10 cellular contexts compared by ENCODE assay signal in the genomic region with DNA sequence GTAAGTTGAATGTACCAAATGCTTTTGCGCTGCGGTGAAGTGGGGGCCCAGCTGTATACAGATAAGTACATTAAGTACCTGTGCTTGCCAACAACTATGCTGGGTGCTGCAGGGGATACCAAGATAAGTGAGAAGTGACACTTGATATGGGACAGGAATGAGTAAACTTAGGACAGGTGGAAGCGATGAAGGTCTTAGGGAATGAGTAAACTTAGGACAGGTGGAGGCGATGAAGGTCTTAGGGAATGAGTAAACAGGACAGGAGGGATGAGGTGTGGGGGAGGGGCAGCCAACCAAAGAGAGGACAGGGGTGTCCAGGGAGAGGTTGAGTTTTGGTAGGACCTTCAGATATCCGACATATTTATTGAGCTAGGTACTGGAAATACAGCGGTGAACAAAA. TPM values are rescaled to one million over a fixed set of nuclear protein-coding genes. Genes with fewer than 3 reads are reported as not detected.
DNase-seq lines count a peak whose midpoint lies in the region; ATAC-seq, FAIRE-seq and TF ChIP-seq lines count a peak whose summit lies in the region.
"Had no signal": no experiment of that assay in that cellular context is flagged by ENCODE, and none has a peak within 500 bp of the region (broad histone marks: within the 10 kb centered on the region; RNA-seq: fewer than 3 reads in every experiment).

No MANE protein-coding gene starts in this region.

- H3K4me1 ChIP-seq in HEK293 (ENCODE audit: control insufficient read depth, insufficient read depth, low read length) (no peaks in the 10 kb centered on the region; the same call in 1 of the 2 replicates), K562 (replicated peaks in 1 of 2; ENCODE audit: control insufficient read depth in 2 of 2, insufficient read depth in 2 of 2, low read length in 2 of 2) (peaks cover 25 to 32% of the 10 kb centered on the region in 2 experiments), mucosa of rectum (ENCODE audit: control insufficient read depth in 2 of 2, insufficient read depth in 2 of 2, low read length in 2 of 2) (peaks cover 11 to 12% of the 10 kb centered on the region in 2 donors)

- DNase-seq in AG04450 (ENCODE audit: low read depth, low spot score): no peak
- peak in 2 of 4 experiments; percentile 37 to 43 for DNase-seq in K562 (ENCODE audit: extremely low read depth in 1 of 4, low spot score in 3 of 4)
- no peak for DNase-seq in WERI-Rb-1
- DNase-seq in posterior vena cava (ENCODE audit: low spot score): no peak
- DNase-seq in NCI-H1436 treated with DMSO at 0.1 percent for 48 hours (lab: John Stamatoyannopoulos, UW): no peak
- DNase-seq: activated CD4-positive, CD25-positive, alpha-beta regulatory T cell had no signal

- H3K36me3 ChIP-seq in HEK293 (ENCODE audit: control insufficient read depth in 2 of 2, insufficient read depth in 1 of 2, low read length in 2 of 2) (peaks cover 15 to 41% of the 10 kb centered on the region in 2 experiments), K562 (ENCODE audit: control insufficient read depth, insufficient read depth, low read length) (peaks cover 62% of the 10 kb centered on the region), mucosa of rectum (ENCODE audit: control insufficient read depth in 2 of 2, insufficient read depth in 2 of 2, low read length in 2 of 2) (peaks cover 6 to 15% of the 10 kb centered on the region in 2 donors), WERI-Rb-1 (peaks cover 39% of the 10 kb centered on the region)

- peaks cover 97% of the 10 kb centered on the region for H3K79me2 ChIP-seq in K562 (ENCODE audit: control insufficient read depth, insufficient read depth, low read length)

- H3K4me2 ChIP-seq in K562 (ENCODE audit: insufficient read depth, low read length): peak overlapping the region; percentile 99

- peak; percentile 52; the same call in 1 of the 2 replicates for TF ChIP-seq POLR2A in K562 (conservative IDR thresholded peaks at IDR 0.05)

- H3K27me3 ChIP-seq in AG04450 (ENCODE audit: control insufficient read depth, insufficient read depth, low read length): no peaks in the 10 kb centered on the region
- no peaks in the 10 kb centered on the region for H3K27me3 ChIP-seq in K562 (ENCODE audit: control insufficient read depth in 2 of 2, insufficient read depth in 2 of 2, low read length in 2 of 2)
- no peaks in the 10 kb centered on the region for H3K27me3 ChIP-seq in mucosa of rectum (ENCODE audit: control insufficient read depth in 2 of 2, insufficient read depth in 2 of 2, low read length in 2 of 2)
- no peaks in the 10 kb centered on the region for H3K27me3 ChIP-seq in WERI-Rb-1 (ENCODE audit: insufficient read depth, low read depth, severe bottlenecking)

- CTCF ChIA-PET in AG04450 (lab: Charles Lee) (no interaction called here), HEK293 (lab: Yijun Ruan, JAX) (interaction anchor here (1.2 to 1.3 kb wide), 3 partner anchors 14 to 82 kb away, joined by 3 to 4 read pairs (median 3); no protein-coding TSS in a partner anchor), K562 (lab: Yijun Ruan, JAX; ENCODE audit: low intra/inter-chr PET ratio) (interaction anchor here (1.1 kb wide), 1 partner anchor 214 kb away, joined by 3 read pairs; no protein-coding TSS in a partner anchor)

- peak; percentile 19 for FAIRE-seq in K562 (lab: Jason Lieb, UNC)
- FAIRE-seq: frontal cortex had no signal

- ATAC-seq in K562: no peak
- no peak for ATAC-seq in GM21526 (IDR thresholded peaks at IDR 0.05; ENCODE audit: low FRiP score, unreplicated experiment)

- POLR2A ChIA-PET in AG04450 (lab: Yijun Ruan, JAX): no interaction called here
- POLR2A ChIA-PET in HEK293 (lab: Yijun Ruan, JAX): no interaction called here
- POLR2A ChIA-PET in K562 (lab: Yijun Ruan, JAX): interaction anchor here (0.6 to 2.4 kb wide), 7 partner anchors 7 to 1469 kb away, joined by 4 to 30 read pairs (median 9); no protein-coding TSS in a partner anchor

- BruUV-seq in K562 (replicated peaks; lab: Mats Ljungman, UMichigan): no TSS peak

- no peak for TF ChIP-seq CTCF in AG04450 (IDR thresholded peaks at IDR 0.05; ENCODE audit: low read depth, low read length)
- no peak for TF ChIP-seq CTCF in HEK293 (tag by site-specific recombination; IDR thresholded peaks at IDR 0.05)
- no peak for TF ChIP-seq CTCF in K562 (IDR thresholded peaks at IDR 0.05 in 2 of 3, conservative IDR thresholded peaks at IDR 0.05 in 1 of 3; ENCODE audit: insufficient read depth in 2 of 3, low read depth in 1 of 3, low read length in 3 of 3)
- TF ChIP-seq CTCF in WERI-Rb-1 (IDR thresholded peaks at IDR 0.05; ENCODE audit: low read depth, low read length): no peak

- H3K27ac ChIP-seq in AG04450 (ENCODE audit: low read depth, low read length): peak overlapping the region; percentile 98
- no peak overlapping the region for H3K27ac ChIP-seq in HEK293 (ENCODE audit: extremely low read depth, low read depth, low read length)
- H3K27ac ChIP-seq in K562 (ENCODE audit: extremely low read depth, low read depth, low read length): peak overlapping the region; percentile 93
- no peak overlapping the region for H3K27ac ChIP-seq in mucosa of rectum (ENCODE audit: low read depth in 2 of 2, low read length in 2 of 2)
- H3K27ac ChIP-seq in WERI-Rb-1: no peak overlapping the region; the same call in 1 of the 2 replicates

- peak overlapping the region; percentile 96 to 98 for H3K9ac ChIP-seq in K562 (ENCODE audit: insufficient read depth in 1 of 2, low read depth in 2 of 2, low read length in 2 of 2)
- H3K9ac ChIP-seq in mucosa of rectum (ENCODE audit: low read depth in 1 of 2, low read length in 2 of 2): peak overlapping the region in 1 of 2 donors; percentile 96

- in situ Hi-C loops in K562 (cut with MboI): no loop called here

- intact Hi-C loops in K562 (cut with micrococcal nuclease): no loop called here
- intact Hi-C loops in posterior vena cava (cut with DNase I): no loop called here

- TF ChIP-seq RAD21 in K562 (CRISPR knock-in tag; conservative IDR thresholded peaks at IDR 0.05 in 1 of 2, IDR thresholded peaks at IDR 0.05 in 1 of 2): no peak

- WGBS in K562 (ENCODE audit: insufficient coverage, low coverage, missing lambda C conversion rate): 39% methylated on average over 6 of the region's 6 CpGs

- no peak for TF ChIP-seq EP300 in K562 (IDR thresholded peaks at IDR 0.05; ENCODE audit: low read length)

- H3K9me1 ChIP-seq in K562 (ENCODE audit: control insufficient read depth, insufficient read depth, low read length): peaks cover 6% of the 10 kb centered on the region

- H3K4me3 ChIP-seq in AG04450 (ENCODE audit: low read depth, low read length) (peak overlapping the region; percentile 100), HEK293 (ENCODE audit: low read depth, low read length) (peak overlapping the region; percentile 72), K562 (peak overlapping the region; percentile 87), mucosa of rectum (ENCODE audit: low read length in 2 of 2) (peak overlapping the region; percentile 36 to 100), WERI-Rb-1 (ENCODE audit: low read depth, low read length) (no peak overlapping the region; the same call in 1 of the 2 replicates)

- H4K20me1 ChIP-seq in K562 (replicated peaks; ENCODE audit: control insufficient read depth, insufficient read depth, low read length): peaks cover 47% of the 10 kb centered on the region

- H2AFZ ChIP-seq in K562 (ENCODE audit: low read depth, low read length): no peak overlapping the region

- no peaks in the 10 kb centered on the region; the same call in 1 of the 2 replicates for H3K9me3 ChIP-seq in AG04450 (ENCODE audit: control insufficient read depth, insufficient read depth, low read length)
- no peaks in the 10 kb centered on the region for H3K9me3 ChIP-seq in HEK293 (ENCODE audit: control insufficient read depth, insufficient read depth, low read depth, low read length)
- no peaks in the 10 kb centered on the region for H3K9me3 ChIP-seq in K562 (replicated peaks; ENCODE audit: control insufficient read depth, insufficient read depth, low read depth, low read length)
- H3K9me3 ChIP-seq in mucosa of rectum (ENCODE audit: control insufficient read depth in 2 of 2, low read length in 2 of 2): no peaks in the 10 kb centered on the region
- H3K9me3 ChIP-seq in WERI-Rb-1 (ENCODE audit: severe bottlenecking): no peaks in the 10 kb centered on the region

RNA-seq across cellular contexts. Expression of gene MDH2, which starts 1.4 kb away (rescaled TPM):
- polyA plus RNA-seq in AG04450 (2011; rRNA removed): 116 and 160 TPM in 2 replicates
- polyA minus RNA-seq in AG04450 (2011; rRNA and poly(A)+ RNA removed): 240 and 313 TPM in 2 replicates
- 150 and 286 TPM in 2 replicates for total RNA-seq in K562 (2011; cell fraction: chromatin; rRNA removed; ENCODE audit: low replicate concordance)
- total RNA-seq in K562 (2011; cell fraction: nucleolus; rRNA removed): 194 and 214 TPM in 2 replicates
- 176 and 210 TPM in 2 replicates for total RNA-seq in K562 (2011; cell fraction: nucleoplasm; rRNA removed)
- total RNA-seq in K562 (2014; rRNA removed): 300 and 442 TPM in 2 replicates
- total RNA-seq in K562 (2014; rRNA removed; fragmentation: Illumina TruSeq; extraction: Trizol): 153 and 164 TPM in 2 replicates
- 216 and 230 TPM in 2 replicates for total RNA-seq in K562 (2015; rRNA removed; fragmentation: Illumina TruSeq; extraction: Trizol)
- total RNA-seq in K562 (2021): 671 and 701 TPM in 2 replicates
- polyA plus RNA-seq in K562 (2011; rRNA removed): 106 and 358 TPM in 2 replicates
- 156 and 243 TPM in 2 replicates for polyA plus RNA-seq in K562 (2011; cell fraction: cytosol; rRNA removed)
- 190 and 250 TPM in 2 replicates for polyA plus RNA-seq in K562 (2011; cell fraction: nucleus; rRNA removed)
- 435 and 724 TPM in 2 replicates for polyA plus RNA-seq in K562 (2012)
- polyA plus RNA-seq in K562 (2014; fragmentation: Illumina TruSeq; extraction: Trizol): 509 and 570 TPM in 2 replicates
- polyA plus RNA-seq in K562 (2014; fragmentation: Nextera tagmentation; extraction: Ambion mirVana): 100 to 1,000 TPM; 242 to 411 TPM
- 211 and 216 TPM in 2 replicates for polyA plus RNA-seq in K562 (2014; rRNA removed)
- 101 and 153 TPM in 2 replicates for polyA minus RNA-seq in K562 (2011; rRNA and poly(A)+ RNA removed)
- 389 and 497 TPM in 2 replicates for polyA minus RNA-seq in K562 (2011; cell fraction: cytosol; rRNA and poly(A)+ RNA removed)
- polyA minus RNA-seq in K562 (2011; cell fraction: nucleus; rRNA and poly(A)+ RNA removed): 67.3 and 93.9 TPM in 2 replicates
- total RNA-seq in posterior vena cava: 10 to 100 TPM; 94.5 to 94.9 TPM

RNA-seq across cellular contexts. Expression of gene STYXL1, which starts 1.5 kb away (rescaled TPM):
- polyA plus RNA-seq in AG04450 (2011; rRNA removed): 67.5 and 77.0 TPM in 2 replicates
- polyA minus RNA-seq in AG04450 (2011; rRNA and poly(A)+ RNA removed): 34.9 and 36.6 TPM in 2 replicates
- total RNA-seq in K562 (2011; cell fraction: chromatin; rRNA removed; ENCODE audit: low replicate concordance): 44.2 and 67.1 TPM in 2 replicates
- 24.7 and 30.0 TPM in 2 replicates for total RNA-seq in K562 (2011; cell fraction: nucleolus; rRNA removed)
- 32.7 and 33.7 TPM in 2 replicates for total RNA-seq in K562 (2011; cell fraction: nucleoplasm; rRNA removed)
- total RNA-seq in K562 (2014; rRNA removed): 43.2 and 60.0 TPM in 2 replicates
- 57.2 and 59.2 TPM in 2 replicates for total RNA-seq in K562 (2014; rRNA removed; fragmentation: Illumina TruSeq; extraction: Trizol)
- 44.8 and 54.9 TPM in 2 replicates for total RNA-seq in K562 (2015; rRNA removed; fragmentation: Illumina TruSeq; extraction: Trizol)
- total RNA-seq in K562 (2021): 44.3 and 50.0 TPM in 2 replicates
- 56.6 and 97.2 TPM in 2 replicates for polyA plus RNA-seq in K562 (2011; rRNA removed)
- 86.0 and 101 TPM in 2 replicates for polyA plus RNA-seq in K562 (2011; cell fraction: cytosol; rRNA removed)
- polyA plus RNA-seq in K562 (2011; cell fraction: nucleus; rRNA removed): 42.8 and 52.4 TPM in 2 replicates
- polyA plus RNA-seq in K562 (2012): 57.5 and 77.9 TPM in 2 replicates
- polyA plus RNA-seq in K562 (2014; fragmentation: Illumina TruSeq; extraction: Trizol): 72.2 and 82.7 TPM in 2 replicates
- polyA plus RNA-seq in K562 (2014; fragmentation: Nextera tagmentation; extraction: Ambion mirVana): 10 to 100 TPM; 36.5 to 49.7 TPM
- polyA plus RNA-seq in K562 (2014; rRNA removed): 49.9 and 67.4 TPM in 2 replicates
- polyA minus RNA-seq in K562 (2011; rRNA and poly(A)+ RNA removed): 34.7 and 51.8 TPM in 2 replicates
- 15.0 and 17.0 TPM in 2 replicates for polyA minus RNA-seq in K562 (2011; cell fraction: cytosol; rRNA and poly(A)+ RNA removed)
- polyA minus RNA-seq in K562 (2011; cell fraction: nucleus; rRNA and poly(A)+ RNA removed): 10.6 and 12.0 TPM in 2 replicates
- total RNA-seq in posterior vena cava: 10 to 100 TPM in 1 of 2 donors, 1 to 10 TPM in 1; 4.8 to 22.6 TPM

RNA-seq across cellular contexts. Expression of gene TMEM120A, which starts 54.9 kb away (rescaled TPM):
- polyA plus RNA-seq in AG04450 (2011; rRNA removed) (46.3 and 59.1 TPM in 2 replicates), K562 (2011; rRNA removed) (90.2 and 90.5 TPM in 2 replicates), K562 (2014; fragmentation: Illumina TruSeq; extraction: Trizol) (32.1 and 39.5 TPM in 2 replicates), K562 (2014; fragmentation: Nextera tagmentation; extraction: Ambion mirVana) (1 to 10 TPM; 2.3 to 8.3 TPM), K562 (2014; rRNA removed) (33.5 and 43.5 TPM in 2 replicates)
- polyA minus RNA-seq in AG04450 (2011; rRNA and poly(A)+ RNA removed): 61.0 and 64.2 TPM in 2 replicates
- 42.3 and 121 TPM in 2 replicates for total RNA-seq in K562 (2011; cell fraction: chromatin; rRNA removed; ENCODE audit: low replicate concordance)
- 148 and 154 TPM in 2 replicates for total RNA-seq in K562 (2011; cell fraction: nucleolus; rRNA removed)
- total RNA-seq in K562 (2011; cell fraction: nucleoplasm; rRNA removed): 96.3 and 113 TPM in 2 replicates
- total RNA-seq in K562 (2014; rRNA removed) (22.4 and 22.9 TPM in 2 replicates), K562 (2014; rRNA removed; fragmentation: Illumina TruSeq; extraction: Trizol) (19.5 and 19.6 TPM in 2 replicates), K562 (2015; rRNA removed; fragmentation: Illumina TruSeq; extraction: Trizol) (13.6 and 17.4 TPM in 2 replicates), K562 (2021) (33.8 and 36.4 TPM in 2 replicates), posterior vena cava (10 to 100 TPM; 54.2 to 55.3 TPM)
- polyA plus RNA-seq in K562 (2011; cell fraction: cytosol; rRNA removed): 62.7 and 83.5 TPM in 2 replicates
- 144 and 164 TPM in 2 replicates for polyA plus RNA-seq in K562 (2011; cell fraction: nucleus; rRNA removed)
- polyA plus RNA-seq in K562 (2012): 29.1 and 72.7 TPM in 2 replicates
- 60.9 and 82.0 TPM in 2 replicates for polyA minus RNA-seq in K562 (2011; rRNA and poly(A)+ RNA removed)
- polyA minus RNA-seq in K562 (2011; cell fraction: cytosol; rRNA and poly(A)+ RNA removed): 20.2 and 33.1 TPM in 2 replicates
- 16.0 and 22.0 TPM in 2 replicates for polyA minus RNA-seq in K562 (2011; cell fraction: nucleus; rRNA and poly(A)+ RNA removed)

Comparison
In these comparisons a context has a peak if more than half of its experiments do, and no peak if none do; other contexts are left out.
1. H3K27ac ChIP-seq: peak in AG04450 (single experiment) and K562 (single experiment); none in HEK293 (single experiment), mucosa of rectum (0 of 2) and WERI-Rb-1 (single experiment).